9 cellular contexts compared by ENCODE assay signal in genomic region chr10:79116801-79117723, GRCh38. TPM values are rescaled to one million over a fixed set of nuclear protein-coding genes. Genes with fewer than 3 reads are reported as not detected.
DNase-seq lines count a peak whose midpoint lies in the region; ATAC-seq, FAIRE-seq and TF ChIP-seq lines count a peak whose summit lies in the region.
"Had no signal": no experiment of that assay in that cellular context is flagged by ENCODE, and none has a peak within 500 bp of the region (broad histone marks: within the 10 kb centered on the region; RNA-seq: fewer than 3 reads in every experiment).

No MANE protein-coding gene starts in this region.

- no peak overlapping the region for H3K27ac ChIP-seq in K562 (ENCODE audit: extremely low read depth, low read depth, low read length)
- H3K27ac ChIP-seq in OCI-LY7 (ENCODE audit: low read depth, low read length, poor library complexity, severe bottlenecking), result no peak overlapping the region

- FAIRE-seq in K562 (lab: Jason Lieb, UNC), result peak; percentile 55
- FAIRE-seq: endometrium had no signal

- no peaks in the 10 kb centered on the region for H3K27me3 Mint-ChIP-seq in neural crest cell (ENCODE audit: low read depth)

- in situ Hi-C loops in K562 (cut with MboI), result no loop called here

- no peak for TF ChIP-seq CTCF in K562 (IDR thresholded peaks at IDR 0.05 in 2 of 3, conservative IDR thresholded peaks at IDR 0.05 in 1 of 3; ENCODE audit: insufficient read depth in 2 of 3, low read depth in 1 of 3, low read length in 3 of 3)
- no peak for TF ChIP-seq CTCF in neural crest cell (conservative IDR thresholded peaks at IDR 0.05)
- no peak for TF ChIP-seq CTCF in OCI-LY7 (conservative IDR thresholded peaks at IDR 0.05; ENCODE audit: low read length)

- H3K9me3 ChIP-seq in K562 (replicated peaks; ENCODE audit: control insufficient read depth, insufficient read depth, low read depth, low read length) (no peaks in the 10 kb centered on the region), OCI-LY7 (ENCODE audit: low read length) (no peaks in the 10 kb centered on the region)

- CTCF ChIA-PET in K562 (lab: Yijun Ruan, JAX; ENCODE audit: low intra/inter-chr PET ratio), result no interaction called here
- CTCF ChIA-PET in OCI-LY7 (lab: Charles Lee; ENCODE audit: unreplicated experiment), result no interaction called here

- H3K27ac Mint-ChIP-seq in neural crest cell (ENCODE audit: unreplicated experiment), result peak overlapping the region; percentile 71

- no peaks in the 10 kb centered on the region for H3K9me3 Mint-ChIP-seq in neural crest cell

- H3K36me3 ChIP-seq in K562 (ENCODE audit: control insufficient read depth, insufficient read depth, low read length) (peaks cover 29% of the 10 kb centered on the region; the same call in 1 of the 3 replicates), OCI-LY7 (ENCODE audit: insufficient read depth, low read length) (no peaks in the 10 kb centered on the region)

- H4K20me1 ChIP-seq in K562 (replicated peaks; ENCODE audit: control insufficient read depth, insufficient read depth, low read length) (peaks cover 6% of the 10 kb centered on the region; the same call in 1 of the 2 replicates), OCI-LY7 (ENCODE audit: insufficient read depth, low read length) (no peaks in the 10 kb centered on the region)

- H3K79me2 ChIP-seq in K562 (ENCODE audit: control insufficient read depth, insufficient read depth, low read length) (peaks cover 32% of the 10 kb centered on the region), OCI-LY7 (ENCODE audit: insufficient read depth, low read depth, low read length) (no peaks in the 10 kb centered on the region)

- no TSS peak for BruUV-seq in K562 (replicated peaks; lab: Mats Ljungman, UMichigan)
- no TSS peak for BruUV-seq in OCI-LY7 (replicated peaks; lab: Mats Ljungman, UMichigan)

- no peak for TF ChIP-seq RAD21 in K562 (CRISPR knock-in tag; conservative IDR thresholded peaks at IDR 0.05 in 1 of 2, IDR thresholded peaks at IDR 0.05 in 1 of 2)

- H3K36me3 Mint-ChIP-seq in neural crest cell (ENCODE audit: low read depth), result peaks cover 4% of the 10 kb centered on the region

- H3K4me3 ChIP-seq in K562 (no peak overlapping the region), OCI-LY7 (ENCODE audit: low read depth, low read length, poor library complexity, severe bottlenecking) (no peak overlapping the region)

- POLR2A ChIA-PET in K562 (lab: Yijun Ruan, JAX), result no interaction called here
- POLR2A ChIA-PET in OCI-LY7 (lab: Charles Lee), result no interaction called here

- H3K4me1 Mint-ChIP-seq in neural crest cell, result peaks cover 74% of the 10 kb centered on the region

- peak overlapping the region; percentile 57 for H3K4me3 Mint-ChIP-seq in neural crest cell

- H3K9me2 ChIP-seq in OCI-LY7 (ENCODE audit: insufficient read depth, low read length), result no peaks in the 10 kb centered on the region

- peak overlapping the region in 1 of 2 experiments; percentile 77; a peak in 2 of 4 replicates for H3K9ac ChIP-seq in K562 (ENCODE audit: insufficient read depth in 1 of 2, low read depth in 2 of 2, low read length in 2 of 2)

- intact Hi-C loops in K562 (cut with micrococcal nuclease) (no loop called here), OCI-LY7 (cut with micrococcal nuclease; ENCODE audit: unreplicated experiment) (no loop called here)

- H3K4me1 ChIP-seq in K562 (replicated peaks in 1 of 2; ENCODE audit: control insufficient read depth in 2 of 2, insufficient read depth in 2 of 2, low read length in 2 of 2) (peaks cover 38 to 46% of the 10 kb centered on the region in 2 experiments), OCI-LY7 (ENCODE audit: insufficient read depth, low read length, poor library complexity, severe bottlenecking) (peaks cover 12% of the 10 kb centered on the region)

- H3K27me3 ChIP-seq in K562 (ENCODE audit: control insufficient read depth in 2 of 2, insufficient read depth in 2 of 2, low read length in 2 of 2), result no peaks in the 10 kb centered on the region

- DNase-seq in K562 (ENCODE audit: extremely low read depth in 1 of 4, low spot score in 3 of 4) (no peak), neural crest cell (ENCODE audit: low read depth, low spot score) (no peak), OCI-LY7 (ENCODE audit: low spot score) (no peak), SK-N-DZ (ENCODE audit: low spot score) (no peak), dedifferentiated amniotic fluid mesenchymal stem cell (ENCODE audit: extremely low spot score) (no peak), HuH-7.5 (ENCODE audit: low spot score) (no peak)

- WGBS in K562 (ENCODE audit: insufficient coverage, low coverage, missing lambda C conversion rate), result 43% methylated on average over 12 of the region's 12 CpGs

- TF ChIP-seq POLR2A in K562 (conservative IDR thresholded peaks at IDR 0.05), result no peak

- no peaks in the 10 kb centered on the region for H3K9me1 ChIP-seq in K562 (ENCODE audit: control insufficient read depth, insufficient read depth, low read length)

- H3K4me2 ChIP-seq in K562 (ENCODE audit: insufficient read depth, low read length) (no peak overlapping the region), OCI-LY7 (ENCODE audit: low read length) (no peak overlapping the region)

- no peak overlapping the region for H2AFZ ChIP-seq in K562 (ENCODE audit: low read depth, low read length)
- no peak overlapping the region for H2AFZ ChIP-seq in OCI-LY7 (ENCODE audit: low read length)

- no peak for TF ChIP-seq EP300 in K562 (IDR thresholded peaks at IDR 0.05; ENCODE audit: low read length)

- ATAC-seq in GM18909 (IDR thresholded peaks at IDR 0.05; ENCODE audit: poor library complexity, unreplicated experiment) (peak; percentile 77), HG02840 (IDR thresholded peaks at IDR 0.05; ENCODE audit: low FRiP score, unreplicated experiment) (peak; percentile 66), K562 (peak; percentile 5; the same call in 1 of the 3 replicates)

TF ChIP-seq in K562, 482 proteins besides CTCF, POLR2A, EP300 and RAD21 (continues in another document):
- TF ChIP-seq MTF1 (CRISPR knock-in tag; IDR thresholded peaks at IDR 0.05; ENCODE audit: borderline replicate concordance) (no peak), PKNOX1 (IDR thresholded peaks at IDR 0.05) (peak; percentile 38; the same call in 1 of the 2 replicates), DACH1 (IDR thresholded peaks at IDR 0.05; ENCODE audit: partially characterized antibody) (no peak), ZNF766 (CRISPR knock-in tag; conservative IDR thresholded peaks at IDR 0.05) (peak; percentile 91), CEBPZ (IDR thresholded peaks at IDR 0.05; ENCODE audit: borderline replicate concordance, low read depth, low read length) (no peak)

RNA-seq across cellular contexts. Expression of gene ZMIZ1, which starts 48.3 kb away (rescaled TPM):
- total RNA-seq in K562 (2011; cell fraction: chromatin; rRNA removed; ENCODE audit: low replicate concordance), result 31.4 and 71.8 TPM in 2 replicates
- 28.6 and 32.2 TPM in 2 replicates for total RNA-seq in K562 (2011; cell fraction: nucleolus; rRNA removed)
- 31.8 and 38.1 TPM in 2 replicates for total RNA-seq in K562 (2011; cell fraction: nucleoplasm; rRNA removed)
- total RNA-seq in K562 (2014; rRNA removed), result 7.0 and 7.7 TPM in 2 replicates
- 2.6 and 2.8 TPM in 2 replicates for total RNA-seq in K562 (2014; rRNA removed; fragmentation: Illumina TruSeq; extraction: Trizol)
- 4.3 and 5.0 TPM in 2 replicates for total RNA-seq in K562 (2015; rRNA removed; fragmentation: Illumina TruSeq; extraction: Trizol)
- 30.3 and 37.3 TPM in 2 replicates for total RNA-seq in K562 (2021)
- 3.6 and 6.2 TPM in 2 replicates for polyA plus RNA-seq in K562 (2011; rRNA removed)
- 5.2 and 5.4 TPM in 2 replicates for polyA plus RNA-seq in K562 (2011; cell fraction: cytosol; rRNA removed)
- polyA plus RNA-seq in K562 (2011; cell fraction: nucleus; rRNA removed), result 18.9 and 30.6 TPM in 2 replicates
- 23.3 and 39.2 TPM in 2 replicates for polyA plus RNA-seq in K562 (2012)
- polyA plus RNA-seq in K562 (2014; fragmentation: Illumina TruSeq; extraction: Trizol), result 22.9 and 25.1 TPM in 2 replicates
- 1 to 10 TPM; 1.0 to 1.9 TPM for polyA plus RNA-seq in K562 (2014; fragmentation: Nextera tagmentation; extraction: Ambion mirVana)
- polyA plus RNA-seq in K562 (2014; rRNA removed), result 11.0 and 11.7 TPM in 2 replicates
- polyA minus RNA-seq in K562 (2011; rRNA and poly(A)+ RNA removed), result 5.8 and 6.7 TPM in 2 replicates
- polyA minus RNA-seq in K562 (2011; cell fraction: cytosol; rRNA and poly(A)+ RNA removed), result 14.9 and 22.3 TPM in 2 replicates
- polyA minus RNA-seq in K562 (2011; cell fraction: nucleus; rRNA and poly(A)+ RNA removed), result 17.6 and 22.4 TPM in 2 replicates
- total RNA-seq in neural crest cell, result 87.1 and 92.0 TPM in 2 replicates
- 18.9 and 20.4 TPM in 2 replicates for total RNA-seq in OCI-LY7 (2014; rRNA removed; shearing (Covaris generic))
- total RNA-seq in OCI-LY7 (2022), result 58.3 and 66.9 TPM in 2 replicates
- 59.1 and 66.8 TPM in 2 replicates for polyA plus RNA-seq in SK-N-DZ (2014; cell fraction: cytosol; rRNA removed)
- 30.6 and 71.5 TPM in 2 replicates for polyA plus RNA-seq in SK-N-DZ (2014; cell fraction: nucleus; rRNA removed)

Comparison
In these comparisons a context has a peak if more than half of its experiments do, and no peak if none do; other contexts are left out.
1. ATAC-seq: peak in every context shown above with its lines; median percentile 77 in GM18909; 66 in HG02840; 5 in K562.